Comparison of ENCODE assay signal across 14 cellular contexts in genomic region chr1:236530959-236531358, GRCh38.
"Had no signal": no experiment of that assay in that cellular context is flagged by ENCODE, and none has a peak within 500 bp of the region (broad histone marks: within the 10 kb centered on the region; RNA-seq: fewer than 3 reads in every experiment).

No MANE protein-coding gene starts in this region.

- DNase-seq: activated CD8-positive, alpha-beta memory T cell treated with anti-CD3 and anti-CD28 coated beads, Interleukin-2, amount 50 U/mL, for 48 hours; activated CD8-positive, alpha-beta T cell treated with anti-CD3 and anti-CD28 coated beads, Interleukin-2, amount 10 ng/mL, durations not matched to agents 7 days and 5 days; activated naive CD4-positive, alpha-beta T cell treated with Interleukin-2 at 50 U/mL for 16 hours; cortex of kidney; gastrocnemius medialis; kidney; stimulated activated CD4-positive, alpha-beta T cell treated with anti-CD3 and anti-CD28 coated beads, Interleukin-15, amount 100 ng/mL, for 24 hours; stimulated activated CD4-positive, alpha-beta T cell treated with anti-CD3 and anti-CD28 coated beads, Interleukin-4, amount 100 ng/mL, for 4 hours; T-helper 9 cell; thyroid gland; WERI-Rb-1 had no signal

- ATAC-seq: activated CD8-positive, alpha-beta T cell treated with anti-CD3 and anti-CD28 coated beads, Interleukin-2, amount 10 ng/mL, durations not matched to agents 7 days and 5 days; gastrocnemius medialis had no signal

- H3K9me3 ChIP-seq: gastrocnemius medialis, thyroid gland, vagina had no signal

- H3K4me1 ChIP-seq: parathyroid adenoma, thyroid gland, vagina had no signal

- H3K27ac ChIP-seq: gastrocnemius medialis, hepatocyte, parathyroid adenoma, thyroid gland, vagina, WERI-Rb-1 had no signal

- H3K27me3 ChIP-seq: gastrocnemius medialis, hepatocyte, thyroid gland, vagina had no signal

- H3K9ac ChIP-seq: parathyroid adenoma had no signal

- H3K4me3 ChIP-seq: gastrocnemius medialis, hepatocyte, thyroid gland, vagina had no signal

- H3K4me2 ChIP-seq: hepatocyte had no signal

- H3K4me3 Mint-ChIP-seq: activated CD8-positive, alpha-beta T cell treated with anti-CD3 and anti-CD28 coated beads, Interleukin-2, amount 10 ng/mL, durations not matched to agents 7 days and 5 days had no signal

- H2AFZ ChIP-seq: hepatocyte, parathyroid adenoma had no signal
